In the genomic region with DNA sequence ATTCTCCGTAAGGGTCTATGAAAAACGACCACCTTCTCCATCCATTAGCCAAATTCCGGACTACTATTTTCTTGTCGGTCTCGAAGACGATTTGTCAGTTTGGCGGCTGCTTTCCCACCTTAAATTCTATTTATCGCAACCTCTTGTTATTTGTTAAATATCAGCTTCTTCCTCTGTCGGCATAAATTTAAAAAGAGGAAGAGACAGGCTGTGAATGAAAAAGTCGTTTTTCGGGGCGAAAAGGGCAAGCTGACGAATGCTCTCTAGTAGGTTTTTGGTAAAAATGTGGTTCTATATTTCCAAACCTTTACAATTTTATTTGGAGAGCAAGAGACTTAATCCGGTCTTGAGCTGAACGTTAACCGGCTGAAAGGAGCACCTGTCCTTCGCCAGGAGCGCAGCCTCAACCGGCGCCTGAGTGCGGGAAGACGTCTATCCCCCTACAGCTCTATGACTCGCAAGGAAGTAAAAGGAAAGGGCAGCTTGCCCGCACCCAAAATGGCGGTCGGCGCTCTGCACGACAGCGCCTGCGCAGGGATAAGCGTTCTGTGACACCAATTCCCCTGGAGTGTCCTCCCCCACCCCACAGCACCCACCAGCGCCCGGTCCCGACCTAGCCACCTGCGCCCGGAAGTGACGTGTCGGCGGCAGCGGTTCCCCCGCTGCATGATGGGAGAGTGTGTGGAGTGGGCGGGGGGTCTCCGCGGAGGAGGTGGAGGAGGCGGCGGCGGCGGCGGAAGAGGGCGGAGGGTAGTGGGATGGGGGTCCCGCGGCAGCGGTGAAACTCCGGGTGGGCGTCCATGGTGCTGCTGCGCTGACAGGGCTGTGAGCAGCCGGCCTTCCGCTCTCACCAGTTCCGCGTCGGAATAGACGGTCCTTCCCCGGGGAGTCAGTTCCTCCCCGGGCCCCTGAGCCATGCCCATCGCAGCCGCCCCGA, we compare ENCODE assay signal across 8 cellular contexts. TPM values are rescaled to one million over a fixed set of nuclear protein-coding genes. Genes with fewer than 3 reads are reported as not detected.
DNase-seq lines count a peak whose midpoint lies in the region; ATAC-seq and TF ChIP-seq lines count a peak whose summit lies in the region.

A gene with protein sequence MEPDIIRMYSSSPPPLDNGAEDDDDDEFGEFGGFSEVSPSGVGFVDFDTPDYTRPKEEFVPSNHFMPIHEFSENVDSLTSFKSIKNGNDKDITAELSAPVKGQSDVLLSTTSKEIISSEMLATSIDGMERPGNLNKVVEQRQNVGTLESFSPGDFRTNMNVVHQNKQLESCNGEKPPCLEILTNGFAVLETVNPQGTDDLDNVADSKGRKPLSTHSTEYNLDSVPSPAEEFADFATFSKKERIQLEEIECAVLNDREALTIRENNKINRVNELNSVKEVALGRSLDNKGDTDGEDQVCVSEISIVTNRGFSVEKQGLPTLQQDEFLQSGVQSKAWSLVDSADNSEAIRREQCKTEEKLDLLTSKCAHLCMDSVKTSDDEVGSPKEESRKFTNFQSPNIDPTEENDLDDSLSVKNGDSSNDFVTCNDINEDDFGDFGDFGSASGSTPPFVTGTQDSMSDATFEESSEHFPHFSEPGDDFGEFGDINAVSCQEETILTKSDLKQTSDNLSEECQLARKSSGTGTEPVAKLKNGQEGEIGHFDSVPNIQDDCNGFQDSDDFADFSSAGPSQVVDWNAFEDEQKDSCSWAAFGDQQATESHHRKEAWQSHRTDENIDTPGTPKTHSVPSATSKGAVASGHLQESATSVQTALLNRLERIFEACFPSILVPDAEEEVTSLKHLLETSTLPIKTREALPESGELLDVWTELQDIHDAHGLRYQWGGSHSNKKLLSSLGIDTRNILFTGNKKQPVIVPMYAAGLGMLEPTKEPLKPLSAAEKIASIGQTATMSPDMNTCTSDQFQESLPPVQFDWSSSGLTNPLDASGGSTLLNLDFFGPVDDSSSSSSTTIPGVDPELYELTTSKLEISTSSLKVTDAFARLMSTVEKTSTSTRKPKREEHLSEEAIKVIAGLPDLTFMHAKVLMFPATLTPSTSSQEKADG (plus strand): TSS at position 662 of the 937 bp plus-strand sequence. CDS start 27,147 bp downstream, outside the sequence.

- peaks cover 26 to 33% (median 27%) of the 10 kb centered on the region in 3 donors for H3K4me1 Mint-ChIP-seq in IgD-negative memory B cell

- peaks cover 4% of the 10 kb centered on the region for H3K36me3 Mint-ChIP-seq in IgD-negative memory B cell

- intact Hi-C loops in mucosa of descending colon (cut with DNase I, micrococcal nuclease) = no loop called here

- H3K27me3 Mint-ChIP-seq in IgD-negative memory B cell = no peaks in the 10 kb centered on the region

- no peaks in the 10 kb centered on the region for H3K9me3 Mint-ChIP-seq in IgD-negative memory B cell

- no peaks in the 10 kb centered on the region for H3K36me3 ChIP-seq in mucosa of descending colon (ENCODE audit: low read depth)

- peak; percentile 79 for ATAC-seq in GM21528 (IDR thresholded peaks at IDR 0.05; ENCODE audit: low FRiP score, unreplicated experiment)
- peak; percentile 98 for ATAC-seq in mucosa of descending colon

- no peak for TF ChIP-seq CTCF in epithelial cell of esophagus (IDR thresholded peaks at IDR 0.05; ENCODE audit: insufficient read depth, low read depth, low read length, missing control alignments)
- TF ChIP-seq CTCF in mucosa of descending colon (IDR thresholded peaks at IDR 0.05) = no peak

- H3K4me3 ChIP-seq in epithelial cell of esophagus (ENCODE audit: low read length) (peak within 1 kb of the TSS; percentile 86), mucosa of descending colon (peak within 1 kb of the TSS; percentile 97)

- peak; percentile 99 for DNase-seq in DMS 273 (lab: John Stamatoyannopoulos, UW; ENCODE audit: unreplicated experiment)
- DNase-seq in OCI-M2 (lab: John Stamatoyannopoulos, UW; ENCODE audit: unreplicated experiment) = peak; percentile 56
- peak; percentile 99 for DNase-seq in activated T-cell treated with anti-CD3 and anti-CD28 coated beads for 4 hours
- DNase-seq in epithelial cell of esophagus (ENCODE audit: low read depth) = peak; percentile 99
- peak; percentile 97 to 100 (median 99) for DNase-seq in mucosa of descending colon
- peak; percentile 99 for DNase-seq in stimulated activated CD8-positive, alpha-beta memory T cell treated with anti-CD3 and anti-CD28 coated beads, Interleukin-4, amount 100 ng/mL, for 24 hours (ENCODE audit: low read depth)

- H3K27ac Mint-ChIP-seq in IgD-negative memory B cell = peak within 1 kb of the TSS; percentile 99 to 100 (median 99)

- H3K4me3 Mint-ChIP-seq in IgD-negative memory B cell = peak within 1 kb of the TSS; percentile 99 to 100 (median 100)

- H3K4me1 ChIP-seq in mucosa of descending colon (ENCODE audit: low read depth) = peaks cover 21% of the 10 kb centered on the region

- no peaks in the 10 kb centered on the region for H3K9me3 ChIP-seq in mucosa of descending colon

RNA-seq across cellular contexts. Expression of the gene that starts here (rescaled TPM):
- polyA plus RNA-seq in IgD-negative memory B cell = 63.5 TPM
- total RNA-seq in mucosa of descending colon = 10 to 100 TPM; 45.9 to 61.2 (median 50.4) TPM

Comparison
In these comparisons a context has a peak if more than half of its experiments do, and no peak if none do; other contexts are left out.
1. Peak in every context shown above with its lines: DNase-seq, ATAC-seq and H3K4me3 ChIP-seq.